1 cellular context compared by ENCODE assay signal in genomic region chr19:47225746-47226425, GRCh38.
TF ChIP-seq lines count a peak whose summit lies in the region.

No MANE protein-coding gene starts in this region.

TF ChIP-seq in K562, 482 proteins besides CTCF, POLR2A, EP300 and RAD21 (continued from another document and continues in another):
- TF ChIP-seq RBM15 (IDR thresholded peaks at IDR 0.05; ENCODE audit: insufficient read depth, low read length) (no peak), ZNF354B (CRISPR knock-in tag; IDR thresholded peaks at IDR 0.05) (no peak), SRF (CRISPR knock-in tag; IDR thresholded peaks at IDR 0.05) (no peak), ZNF253 (CRISPR knock-in tag; conservative IDR thresholded peaks at IDR 0.05) (no peak), SAFB (IDR thresholded peaks at IDR 0.05; ENCODE audit: borderline replicate concordance, low read depth, low read length) (peak; percentile 49; the same call in 1 of the 2 replicates), CBX2 (IDR thresholded peaks at IDR 0.05; ENCODE audit: insufficient read depth, low read length, poor library complexity, severe bottlenecking) (no peak), ZNF143 (CRISPR knock-in tag; IDR thresholded peaks at IDR 0.05) (no peak), NR2C2 (CRISPR knock-in tag; IDR thresholded peaks at IDR 0.05) (peak; percentile 50; the same call in 1 of the 2 replicates), NR2C2 (tag; IDR thresholded peaks at IDR 0.05) (no peak), BHLHE40 (IDR thresholded peaks at IDR 0.05; ENCODE audit: low read length) (0 out of 2 replicates have a peak, but pooled peaks have one; percentile 29), SAP30 (IDR thresholded peaks at IDR 0.05; ENCODE audit: borderline replicate concordance, insufficient read depth, low read depth, low read length, poor library complexity, severe bottlenecking) (no peak), RBBP5 (IDR thresholded peaks at IDR 0.05; ENCODE audit: borderline replicate concordance, insufficient read depth, low read length, poor library complexity, severe bottlenecking) (no peak), CCNT2 (IDR thresholded peaks at IDR 0.05; ENCODE audit: borderline replicate concordance, extremely low read depth, insufficient read length, low read depth, low read length) (peak; percentile 97), ZNF274 (IDR thresholded peaks at IDR 0.05; ENCODE audit: borderline replicate concordance, low read depth, low read length) (no peak), MAFF (IDR thresholded peaks at IDR 0.05; ENCODE audit: low read length) (no peak), NR4A1 (CRISPR knock-in tag; IDR thresholded peaks at IDR 0.05) (no peak), NR4A1 (tag; IDR thresholded peaks at IDR 0.05) (no peak), GTF3C2 (IDR thresholded peaks at IDR 0.05; ENCODE audit: borderline replicate concordance, extremely low read depth, insufficient read length) (no peak), ATF6 (CRISPR knock-in tag; IDR thresholded peaks at IDR 0.05) (no peak), NFE2L1 (tag; IDR thresholded peaks at IDR 0.05; ENCODE audit: borderline replicate concordance, low read depth) (no peak), ZNF583 (CRISPR knock-in tag; IDR thresholded peaks at IDR 0.05) (0 out of 2 replicates have a peak, but pooled peaks have one; percentile 30), IRF2 (CRISPR knock-in tag; IDR thresholded peaks at IDR 0.05) (no peak), DEAF1 (CRISPR knock-in tag; IDR thresholded peaks at IDR 0.05) (0 out of 2 replicates have a peak, but pooled peaks have one; percentile 14), GATAD2B (IDR thresholded peaks at IDR 0.05; ENCODE audit: borderline replicate concordance) (peak; percentile 93), RBM39 (optimal IDR thresholded peaks at IDR 0.05; ENCODE audit: low read depth, low read length) (no peak), RERE (CRISPR knock-in tag; IDR thresholded peaks at IDR 0.05; ENCODE audit: borderline replicate concordance) (no peak; the same call in 1 of the 2 replicates), ATF3 (IDR thresholded peaks at IDR 0.05) (peak; percentile 50), ATF3 (CRISPR knock-in tag; conservative IDR thresholded peaks at IDR 0.05) (peak; percentile 87; the same call in 1 of the 2 replicates), TAF1 (IDR thresholded peaks at IDR 0.05; ENCODE audit: control insufficient read depth, extremely low read depth, insufficient read depth, low read length, severe bottlenecking) (peak; percentile 97), ZNF277 (CRISPR knock-in tag; IDR thresholded peaks at IDR 0.05; ENCODE audit: borderline replicate concordance) (no peak), RBM17 (IDR thresholded peaks at IDR 0.05; ENCODE audit: borderline replicate concordance, low read depth, low read length) (no peak), JUN (IDR thresholded peaks at IDR 0.05; ENCODE audit: borderline replicate concordance, low read depth, low read length) (peak; percentile 92), JUN (CRISPR knock-in tag; IDR thresholded peaks at IDR 0.05; ENCODE audit: borderline replicate concordance) (peak; percentile 77; the same call in 1 of the 2 replicates), THAP12 (CRISPR knock-in tag; IDR thresholded peaks at IDR 0.05) (peak; percentile 98), YY1 (IDR thresholded peaks at IDR 0.05; ENCODE audit: borderline replicate concordance in 1 of 3, control insufficient read depth in 1 of 3, extremely low read depth in 1 of 3, insufficient read depth in 3 of 3, insufficient read length in 1 of 3, insufficient replicate concordance in 2 of 3, low read depth in 1 of 3, low read length in 2 of 3) (peak in 2 of 3 experiments; percentile 74 to 82), E2F6 (IDR thresholded peaks at IDR 0.05; ENCODE audit: borderline replicate concordance in 1 of 2, extremely low read depth in 1 of 2, insufficient read depth in 1 of 2, insufficient read length in 1 of 2, low read depth in 1 of 2, low read length in 1 of 2, poor library complexity in 1 of 2, severe bottlenecking in 1 of 2) (peak in 1 of 2 experiments; percentile 73), CREB1 (IDR thresholded peaks at IDR 0.05) (no peak), CREB1 (CRISPR knock-in tag; IDR thresholded peaks at IDR 0.05) (peak; percentile 49; the same call in 1 of the 2 replicates), PHF21A (IDR thresholded peaks at IDR 0.05; ENCODE audit: borderline replicate concordance, low read depth) (no peak), KLF6 (CRISPR knock-in tag; IDR thresholded peaks at IDR 0.05; ENCODE audit: borderline replicate concordance) (no peak), PYGO2 (tag; IDR thresholded peaks at IDR 0.05) (no peak), ZNF57 (CRISPR knock-in tag; IDR thresholded peaks at IDR 0.05) (no peak)
